In the genomic region with DNA sequence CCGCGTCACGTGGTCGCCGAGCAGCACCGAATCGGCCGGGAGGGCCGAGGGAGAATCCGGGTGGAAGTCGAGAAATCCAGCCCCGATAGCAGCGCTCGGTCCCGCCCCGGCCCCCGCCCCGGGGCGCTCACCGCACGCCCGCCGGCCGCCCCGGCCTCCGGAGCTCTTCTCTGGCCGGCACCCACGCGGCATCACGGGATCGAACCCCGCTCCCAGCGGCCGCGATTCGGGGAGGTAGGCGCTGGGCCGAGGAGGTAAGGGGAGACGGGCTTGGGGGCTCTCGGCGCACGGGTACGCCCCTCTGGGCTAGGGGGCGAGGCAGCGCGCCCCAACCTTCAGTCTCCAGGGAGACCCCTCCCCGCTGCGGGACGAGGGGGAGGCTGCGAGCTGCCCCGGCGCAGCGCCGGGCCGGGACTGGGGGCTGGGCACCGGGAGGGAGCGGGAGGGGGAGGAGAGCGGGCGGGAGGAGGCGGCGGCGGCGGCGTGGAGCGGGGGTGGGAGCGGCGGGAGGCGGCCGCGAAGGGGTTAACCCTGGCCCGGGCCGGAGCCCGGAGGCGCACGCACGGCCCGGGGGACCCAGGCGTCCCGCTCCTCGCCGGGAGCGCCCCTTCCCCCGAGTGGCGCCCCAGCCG, we compare ENCODE assay signal across 8 cellular contexts. TPM values are rescaled to one million over a fixed set of nuclear protein-coding genes. Genes with fewer than 3 reads are reported as not detected.
A peak's percentile ranks its signal among the peaks of the same experiment; 100 is the strongest.
DNase-seq lines count a peak whose midpoint lies in the region; ATAC-seq, FAIRE-seq and TF ChIP-seq lines count a peak whose summit lies in the region.

No MANE protein-coding gene starts in this region.

- H3K9ac ChIP-seq in GM12878 (ENCODE audit: control insufficient read depth, insufficient read depth, low read length), result peak overlapping the region; percentile 80
- H3K9ac ChIP-seq in skeletal muscle tissue (ENCODE audit: low read depth in 1 of 3, low read length in 3 of 3), result peak overlapping the region; percentile 88 to 93 (median 92)

- RAD21 ChIA-PET in GM12878 (lab: Charles Lee; ENCODE audit: unreplicated experiment), result interaction anchor here (1.3 to 10.2 kb wide), 2 partner anchors 27 to 73 kb away, joined by 3 to 143 read pairs; no protein-coding TSS in a partner anchor

- no peak for TF ChIP-seq EP300 in GM12878 (IDR thresholded peaks at IDR 0.05; ENCODE audit: borderline replicate concordance in 1 of 2, control insufficient read depth in 1 of 2, low read depth in 2 of 2, low read length in 2 of 2)

- peak overlapping the region; percentile 87 for H3K4me3 ChIP-seq in AG04449 (ENCODE audit: low read depth, low read length)
- H3K4me3 ChIP-seq in GM12878, result peak overlapping the region; percentile 88
- peak overlapping the region; percentile 77 for H3K4me3 ChIP-seq in iPS-18c (ENCODE audit: insufficient read depth, low read depth, low read length)
- H3K4me3 ChIP-seq in skeletal muscle tissue (ENCODE audit: low read length in 3 of 3), result peak overlapping the region; percentile 63 to 86 (median 82)

- in situ Hi-C loops in GM12878 (cut with MboI), result no loop called here

- H3K79me2 ChIP-seq in GM12878 (ENCODE audit: control insufficient read depth, insufficient read depth, low read length), result peaks cover 51% of the 10 kb centered on the region

- DNase-seq in AG04449 (ENCODE audit: low read depth, low spot score), result no peak
- peak; percentile 37 for DNase-seq in RPMI8226
- no peak for DNase-seq in GM12878 (ENCODE audit: low read depth, low spot score)
- DNase-seq in SKM-1 treated with dmso at 0.1 percent for 144 hours (lab: John Stamatoyannopoulos, UW; ENCODE audit: unreplicated experiment), result no peak

- H3K4me1 ChIP-seq in GM12878 (ENCODE audit: control insufficient read depth, insufficient read depth, low read length) (peaks cover 40% of the 10 kb centered on the region), skeletal muscle tissue (ENCODE audit: control insufficient read depth in 3 of 3, insufficient read depth in 3 of 3, low read length in 3 of 3) (peaks cover 41 to 47% (median 43%) of the 10 kb centered on the region in 3 donors)

- FAIRE-seq in GM12878 (lab: Jason Lieb, UNC), result no peak

- intact Hi-C loops in GM12878 (cut with micrococcal nuclease; ENCODE audit: unreplicated experiment), result loop anchor here (2.0 to 10.0 kb wide), 3 partner anchors 25 to 299 kb away; no protein-coding TSS in a partner anchor

- BruUV-seq in GM12878 (replicated peaks; lab: Mats Ljungman, UMichigan), result no TSS peak

- H3K9me3 ChIP-seq in GM12878 (replicated peaks; ENCODE audit: control insufficient read depth, insufficient read depth, low read length), result no peaks in the 10 kb centered on the region
- H3K9me3 ChIP-seq in iPS-18c (ENCODE audit: control insufficient read depth, insufficient read depth, low read length), result no peaks in the 10 kb centered on the region
- H3K9me3 ChIP-seq in skeletal muscle tissue (ENCODE audit: control insufficient read depth in 3 of 3, low read length in 3 of 3), result no peaks in the 10 kb centered on the region

- H3K27ac ChIP-seq in GM12878 (ENCODE audit: control insufficient read depth, insufficient read depth) (peak overlapping the region; percentile 72), skeletal muscle tissue (ENCODE audit: low read depth, low read length) (peak overlapping the region; percentile 88)

- POLR2A ChIA-PET in AG04449 (lab: Yijun Ruan, JAX), result interaction anchor here (0.8 to 2.1 kb wide), 3 partner anchors 12 to 13 kb away, joined by 4 to 8 read pairs (median 5); no protein-coding TSS in a partner anchor
- POLR2A ChIA-PET in GM12878 (lab: Charles Lee), result interaction anchor here (0.6 to 1.9 kb wide), 2 partner anchors 36 to 265 kb away, joined by 3 to 7 read pairs; a partner anchor contains a TSS

- H3K36me3 ChIP-seq in GM12878 (ENCODE audit: control insufficient read depth in 2 of 2, insufficient read depth in 2 of 2, low read length in 1 of 2) (0 out of 4 replicates have a peak, but pooled peaks cover 0 to 1% of the 10 kb centered on the region in 2 experiments), skeletal muscle tissue (ENCODE audit: control insufficient read depth in 3 of 3, insufficient read depth in 3 of 3, low read length in 3 of 3) (peaks cover 0 to 4% (median 1%) of the 10 kb centered on the region in 3 donors)

- TF ChIP-seq POLR2A in GM19193 (IDR thresholded peaks at IDR 0.05; ENCODE audit: extremely low read depth, insufficient read depth, insufficient read length) (peak; percentile 37), GM12878 (IDR thresholded peaks at IDR 0.05; ENCODE audit: low read depth, low read length) (peak; percentile 72)

- CTCF ChIA-PET in AG04449 (lab: Yijun Ruan, JAX), result interaction anchor here (0.6 to 1.5 kb wide), 6 partner anchors 11 to 74 kb away, joined by 3 to 6 read pairs (median 4); no protein-coding TSS in a partner anchor
- CTCF ChIA-PET in GM12878 (lab: Yijun Ruan, JAX), result interaction anchor here (0.6 to 8.4 kb wide), 5 partner anchors 8 to 59 kb away, joined by 3 to 132 read pairs (median 3); no protein-coding TSS in a partner anchor

- peak overlapping the region; percentile 66 for H3K4me2 ChIP-seq in GM12878 (ENCODE audit: control insufficient read depth, insufficient read depth)

- H2AFZ ChIP-seq in GM12878 (ENCODE audit: control insufficient read depth, low read depth, low read length), result peak overlapping the region; percentile 82

- H3K27me3 ChIP-seq in GM12878 (replicated peaks in 1 of 2; ENCODE audit: control insufficient read depth in 2 of 2, insufficient read depth in 2 of 2, low read length in 1 of 2), result no peaks in the 10 kb centered on the region
- H3K27me3 ChIP-seq in skeletal muscle tissue (ENCODE audit: control insufficient read depth in 3 of 3, insufficient read depth in 3 of 3, low read length in 3 of 3), result no peaks in the 10 kb centered on the region

- TF ChIP-seq CTCF in AG04449 (IDR thresholded peaks at IDR 0.05; ENCODE audit: insufficient read depth, low read length, missing control alignments) (no peak), GM12878 (IDR thresholded peaks at IDR 0.05 in 2 of 3, conservative IDR thresholded peaks at IDR 0.05 in 1 of 3; ENCODE audit: control insufficient read depth in 2 of 3, extremely low read depth in 1 of 3, insufficient read depth in 1 of 3, low read depth in 3 of 3, low read length in 3 of 3) (no peak)

- ATAC-seq in GM12878, result peak; percentile 9
- no peak for ATAC-seq in GM18873 (IDR thresholded peaks at IDR 0.05; ENCODE audit: low FRiP score, unreplicated experiment)

- TF ChIP-seq RAD21 in GM12878 (IDR thresholded peaks at IDR 0.05; ENCODE audit: insufficient read depth, low read depth, low read length), result no peak

- SMC1A ChIA-PET in GM12878 (lab: Charles Lee; ENCODE audit: uncharacterized antibody, unreplicated experiment), result interaction anchor here (1.2 kb wide), 1 partner anchor 11 kb away, joined by 3 read pairs; no protein-coding TSS in a partner anchor

- no peaks in the 10 kb centered on the region for H4K20me1 ChIP-seq in GM12878 (ENCODE audit: control insufficient read depth, insufficient read depth)

- WGBS in GM12878 (ENCODE audit: insufficient coverage, insufficient replicate concordance, low lambda C conversion rate, missing lambda C conversion rate), result 3% methylated on average over 20 of the region's 85 CpGs

TF ChIP-seq in GM12878, 131 proteins besides CTCF, POLR2A, EP300 and RAD21 (continues in another document):
- TF ChIP-seq EED (IDR thresholded peaks at IDR 0.05; ENCODE audit: low read depth), result no peak; the same call in 1 of the 2 replicates
- TF ChIP-seq MYC (IDR thresholded peaks at IDR 0.05; ENCODE audit: insufficient read depth, insufficient read length, insufficient replicate concordance, low read length, severe bottlenecking), result no peak
- peak; percentile 37; the same call in 1 of the 2 replicates for TF ChIP-seq BACH1 (IDR thresholded peaks at IDR 0.05; ENCODE audit: borderline replicate concordance)

RNA-seq across cellular contexts. Expression of a gene that starts 22.0 kb away (rescaled TPM):
- 78.0 and 78.6 TPM in 2 replicates for total RNA-seq in GM12878 (2013; cell fraction: nucleolus; rRNA removed)
- total RNA-seq in GM12878 (2014; rRNA removed) (15.4 and 16.7 TPM in 2 replicates), GM12878 (2014; rRNA removed; fragmentation: Illumina TruSeq; extraction: Trizol) (8.4 and 10.1 TPM in 2 replicates), GM12878 (2021) (47.9 and 53.5 TPM in 2 replicates), skeletal muscle tissue (19.3 TPM)
- polyA plus RNA-seq in GM12878 (2011; ENCODE audit: low read depth), result 9.4 TPM
- polyA plus RNA-seq in GM12878 (2011; rRNA removed) (8.1 and 15.0 TPM in 2 replicates), GM12878 (2014; fragmentation: Illumina TruSeq; extraction: Trizol) (12.3 and 17.3 TPM in 2 replicates), GM12878 (2014; fragmentation: Nextera tagmentation; extraction: Ambion mirVana) (under 1 TPM; 0.20 to 0.31 TPM), GM12878 (2014; rRNA removed) (17.6 and 32.3 TPM in 2 replicates), GM12878 (2016; fragmentation: Nextera tagmentation; extraction: Ambion mirVana) (10 to 100 TPM in 1 of 2 experiments, 1 to 10 TPM in 1; 5.3 to 10.9 TPM)
- polyA plus RNA-seq in GM12878 (2011; cell fraction: cytosol; rRNA removed), result 17.8 and 19.2 TPM in 2 replicates
- 38.6 and 41.7 TPM in 2 replicates for polyA plus RNA-seq in GM12878 (2011; cell fraction: nucleus; rRNA removed)
- 11.6 and 11.8 TPM in 2 replicates for polyA plus RNA-seq in GM12878 (2012)
- 28.4 and 33.3 TPM in 2 replicates for polyA minus RNA-seq in GM12878 (2011; rRNA and poly(A)+ RNA removed)
- polyA minus RNA-seq in GM12878 (2011; cell fraction: cytosol; rRNA and poly(A)+ RNA removed), result 11.8 and 12.6 TPM in 2 replicates
- polyA minus RNA-seq in GM12878 (2011; cell fraction: nucleus; rRNA and poly(A)+ RNA removed), result 15.1 and 27.3 TPM in 2 replicates

RNA-seq across cellular contexts. Expression of a gene that starts 36.3 kb away (rescaled TPM):
- 281 and 294 TPM in 2 replicates for total RNA-seq in GM12878 (2013; cell fraction: nucleolus; rRNA removed)
- total RNA-seq in GM12878 (2014; rRNA removed), result 3,103 and 3,139 TPM in 2 replicates
- 2,472 and 2,596 TPM in 2 replicates for total RNA-seq in GM12878 (2014; rRNA removed; fragmentation: Illumina TruSeq; extraction: Trizol)
- total RNA-seq in GM12878 (2021), result 3,369 and 3,514 TPM in 2 replicates
- 9,466 TPM for polyA plus RNA-seq in GM12878 (2011; ENCODE audit: low read depth)
- 3,820 and 3,850 TPM in 2 replicates for polyA plus RNA-seq in GM12878 (2011; rRNA removed)
- polyA plus RNA-seq in GM12878 (2011; cell fraction: cytosol; rRNA removed), result 6,340 and 8,149 TPM in 2 replicates
- polyA plus RNA-seq in GM12878 (2011; cell fraction: nucleus; rRNA removed), result 1,312 and 1,697 TPM in 2 replicates
- polyA plus RNA-seq in GM12878 (2012), result 4,574 and 5,154 TPM in 2 replicates
- polyA plus RNA-seq in GM12878 (2014; fragmentation: Illumina TruSeq; extraction: Trizol), result 3,219 and 4,047 TPM in 2 replicates
- 1,000 to 10,000 TPM; 2,295 to 2,356 TPM for polyA plus RNA-seq in GM12878 (2014; fragmentation: Nextera tagmentation; extraction: Ambion mirVana)
- 3,649 and 3,781 TPM in 2 replicates for polyA plus RNA-seq in GM12878 (2014; rRNA removed)
- polyA plus RNA-seq in GM12878 (2016; fragmentation: Nextera tagmentation; extraction: Ambion mirVana), result 1,000 to 10,000 TPM; 2,318 to 2,319 TPM
- polyA minus RNA-seq in GM12878 (2011; rRNA and poly(A)+ RNA removed), result 1,451 and 1,695 TPM in 2 replicates
- polyA minus RNA-seq in GM12878 (2011; cell fraction: cytosol; rRNA and poly(A)+ RNA removed), result 359 and 410 TPM in 2 replicates
- polyA minus RNA-seq in GM12878 (2011; cell fraction: nucleus; rRNA and poly(A)+ RNA removed), result 135 and 152 TPM in 2 replicates
- total RNA-seq in skeletal muscle tissue, result 6,829 TPM
